8 cellular contexts compared by ENCODE assay signal in genomic region chrX:24493740-24494543, GRCh38. TPM values are rescaled to one million over a fixed set of nuclear protein-coding genes. Genes with fewer than 3 reads are reported as not detected.
DNase-seq lines count a peak whose midpoint lies in the region; FAIRE-seq and TF ChIP-seq lines count a peak whose summit lies in the region.

No MANE protein-coding gene starts in this region.

- H4K20me1 ChIP-seq in H1 (replicated peaks in 1 of 2; ENCODE audit: control insufficient read depth in 1 of 2, insufficient read depth in 2 of 2, low read length in 2 of 2), result no peaks in the 10 kb centered on the region
- peaks cover 24% of the 10 kb centered on the region for H4K20me1 ChIP-seq in neural progenitor cell (ENCODE audit: low read depth)

- no peak for FAIRE-seq in H1 (lab: Jason Lieb, UNC)

- DNase-seq in DMS53 (lab: John Stamatoyannopoulos, UW), result peak; percentile 44
- no peak for DNase-seq in DMS53 treated with DMSO at 0.1 percent for 48 hours (lab: John Stamatoyannopoulos, UW; ENCODE audit: unreplicated experiment)
- peak; percentile 5 for DNase-seq in NCI-H2196 (lab: John Stamatoyannopoulos, UW; ENCODE audit: unreplicated experiment)
- DNase-seq in H1 (ENCODE audit: low read depth in 1 of 2, low spot score in 2 of 2), result no peak
- DNase-seq in neural progenitor cell (ENCODE audit: low spot score), result no peak
- no peak for DNase-seq in T1000 (lab: John Stamatoyannopoulos, UW)
- DNase-seq in HT-29 (ENCODE audit: low spot score), result no peak
- no peak for DNase-seq in Calu3

- H3K9me3 Mint-ChIP-seq in neural progenitor cell (peaks cover 2% of the 10 kb centered on the region), Calu3 (ENCODE audit: low read depth, unreplicated experiment) (no peaks in the 10 kb centered on the region)

- no peak for TF ChIP-seq CTCF in H1 (IDR thresholded peaks at IDR 0.05; ENCODE audit: control extremely low read depth in 1 of 3, insufficient read depth in 1 of 3, low read depth in 1 of 3, low read length in 3 of 3)
- no peak for TF ChIP-seq CTCF in neural progenitor cell (IDR thresholded peaks at IDR 0.05)
- TF ChIP-seq CTCF in Calu3 (IDR thresholded peaks at IDR 0.05; ENCODE audit: unreplicated experiment), result no peak

- no peak overlapping the region for H3K27ac ChIP-seq in H1 (ENCODE audit: low read depth, low read length)
- H3K27ac ChIP-seq in neural progenitor cell, result no peak overlapping the region

- H3K27ac Mint-ChIP-seq in neural progenitor cell, result no peak overlapping the region
- H3K27ac Mint-ChIP-seq in Calu3 (ENCODE audit: unreplicated experiment), result no peak overlapping the region

- H3K4me3 ChIP-seq in H1 (ENCODE audit: extremely low read depth in 1 of 4, insufficient read depth in 2 of 4, low read depth in 3 of 4, low read length in 4 of 4) (no peak overlapping the region), neural progenitor cell (no peak overlapping the region)

- H3K36me3 ChIP-seq in H1 (ENCODE audit: control insufficient read depth in 2 of 4, insufficient read depth in 4 of 4, low read length in 3 of 4), result no peaks in the 10 kb centered on the region
- H3K36me3 ChIP-seq in neural progenitor cell, result no peaks in the 10 kb centered on the region

- H2BK20ac ChIP-seq in H1 (ENCODE audit: low read length), result 0 out of 2 replicates have a peak overlapping the region, but pooled peaks have one; percentile 3

- CTCF ChIA-PET in H1 (lab: Charles Lee; ENCODE audit: partially characterized antibody), result interaction anchor here (0.9 to 1.1 kb wide), 2 partner anchors 93 to 98 kb away, joined by 3 to 4 read pairs; no protein-coding TSS in a partner anchor
- CTCF ChIA-PET in Calu3 (lab: Charles Lee), result interaction anchor here (1.0 to 1.6 kb wide), 4 partner anchors 15 to 98 kb away, joined by 3 to 8 read pairs (median 3); partner anchors contain the start of gene PDK3

- H3K9ac ChIP-seq in H1 (replicated peaks in 1 of 4; ENCODE audit: extremely low read depth in 1 of 4, low read depth in 3 of 4, low read length in 3 of 4) (no peak overlapping the region), neural progenitor cell (no peak overlapping the region)

- H3K36me3 Mint-ChIP-seq in neural progenitor cell (peaks cover 10% of the 10 kb centered on the region), Calu3 (ENCODE audit: insufficient read depth, unreplicated experiment) (no peaks in the 10 kb centered on the region)

- H3K23ac ChIP-seq in H1 (ENCODE audit: insufficient read length), result no peak overlapping the region

- H3F3A ChIP-seq in neural progenitor cell (ENCODE audit: low read depth), result peaks cover 14% of the 10 kb centered on the region

- peaks cover 0 to 9% (median 4%) of the 10 kb centered on the region in 4 experiments; a peak in 6 of 7 replicates for H3K4me1 ChIP-seq in H1 (replicated peaks in 1 of 4; ENCODE audit: control insufficient read depth in 3 of 4, insufficient read depth in 4 of 4, low read length in 3 of 4)
- H3K4me1 ChIP-seq in neural progenitor cell, result peaks cover 10% of the 10 kb centered on the region

- H3K9me3 ChIP-seq in H1 (ENCODE audit: insufficient read depth in 2 of 2, low read depth in 1 of 2, low read length in 1 of 2) (no peaks in the 10 kb centered on the region), neural progenitor cell (ENCODE audit: low read depth) (no peaks in the 10 kb centered on the region)

- no peak for TF ChIP-seq RAD21 in H1 (IDR thresholded peaks at IDR 0.05 in 1 of 2, conservative IDR thresholded peaks at IDR 0.05 in 1 of 2; ENCODE audit: low read depth in 2 of 2, low read length in 2 of 2)

- no peak overlapping the region for H3K4ac ChIP-seq in H1 (replicated peaks; ENCODE audit: insufficient read length, low read depth, low read length)

- no peaks in the 10 kb centered on the region for H3K23me2 ChIP-seq in H1 (ENCODE audit: low read depth, low read length)

- H3K4me2 ChIP-seq in H1 (ENCODE audit: insufficient read depth in 1 of 2, low read depth in 2 of 2, low read length in 2 of 2), result 0 out of 4 replicates have a peak overlapping the region, but pooled peaks of 1 of the 2 experiments have one; percentile 10
- peak overlapping the region; percentile 1 for H3K4me2 ChIP-seq in neural progenitor cell

- peak overlapping the region; percentile 12; the same call in 1 of the 2 replicates for H2BK5ac ChIP-seq in H1 (ENCODE audit: low read depth, low read length)

- H3K79me2 ChIP-seq in H1 (ENCODE audit: control insufficient read depth in 1 of 2, insufficient read depth in 2 of 2, low read length in 2 of 2) (no peaks in the 10 kb centered on the region), neural progenitor cell (ENCODE audit: low read depth) (no peaks in the 10 kb centered on the region)

- H2AK5ac ChIP-seq in H1 (ENCODE audit: low read depth, low read length), result no peak overlapping the region

- H3K4me1 Mint-ChIP-seq in neural progenitor cell (peaks cover 23% of the 10 kb centered on the region), Calu3 (ENCODE audit: low read depth, unreplicated experiment) (peaks cover 16% of the 10 kb centered on the region)

- H4K5ac ChIP-seq in H1 (ENCODE audit: insufficient read length, low read depth, low read length), result peak overlapping the region; percentile 80

- no peak overlapping the region for H2BK120ac ChIP-seq in H1 (replicated peaks; ENCODE audit: low read depth, low read length)

- H3K4me3 Mint-ChIP-seq in neural progenitor cell (no peak overlapping the region), Calu3 (ENCODE audit: low read depth, unreplicated experiment) (no peak overlapping the region)

- no peaks in the 10 kb centered on the region for H3K27me3 Mint-ChIP-seq in neural progenitor cell (ENCODE audit: insufficient read depth, low read depth)
- H3K27me3 Mint-ChIP-seq in Calu3 (ENCODE audit: unreplicated experiment), result no peaks in the 10 kb centered on the region

- WGBS in H1 (ENCODE audit: extremely low coverage in 1 of 2, insufficient coverage in 1 of 2, insufficient read length in 1 of 2, insufficient replicate concordance in 2 of 2, low coverage in 1 of 2, low lambda C conversion rate in 2 of 2, missing lambda C conversion rate in 1 of 2), 2 experiments, result 51% methylated on average over 6 of the region's 6 CpGs; no CpG with 5 or more reads in 1 of the 2 experiments

- intact Hi-C loops in Calu3 (cut with micrococcal nuclease; ENCODE audit: unreplicated experiment), result no loop called here

- no peak for TF ChIP-seq POLR2A in H1 (IDR thresholded peaks at IDR 0.05; ENCODE audit: control extremely low read depth in 1 of 2, low read depth in 2 of 2, low read length in 2 of 2)

- no peaks in the 10 kb centered on the region for H3K79me1 ChIP-seq in H1 (ENCODE audit: low read depth, low read length)

- POLR2A ChIA-PET in H1 (lab: Charles Lee; ENCODE audit: partially characterized antibody), result interaction anchor here (1.0 to 1.1 kb wide), 2 partner anchors 29 to 124 kb away, joined by 3 read pairs; partner anchors contain the start of gene PDK3

- H2BK15ac ChIP-seq in H1 (ENCODE audit: low read length), result no peak overlapping the region

- H4K8ac ChIP-seq in H1 (ENCODE audit: extremely low read depth, insufficient read depth, low read length), result no peak overlapping the region

- H3K18ac ChIP-seq in H1 (ENCODE audit: extremely low read depth, low read length), result peak overlapping the region; percentile 71; the same call in 1 of the 2 replicates

- no peak overlapping the region for H3K56ac ChIP-seq in H1 (replicated peaks; ENCODE audit: insufficient read length, low read depth, low read length)

- H2AFZ ChIP-seq in H1 (ENCODE audit: low read length) (no peak overlapping the region), neural progenitor cell (replicated peaks) (no peak overlapping the region)

- H2BK12ac ChIP-seq in H1 (ENCODE audit: low read depth, low read length), result peak overlapping the region; percentile 35; the same call in 1 of the 2 replicates

- H3K14ac ChIP-seq in H1 (ENCODE audit: insufficient read length), result no peak overlapping the region

- TF ChIP-seq EP300 in H1 (IDR thresholded peaks at IDR 0.05; ENCODE audit: borderline replicate concordance in 1 of 2, low read depth in 2 of 2, low read length in 2 of 2), result no peak

- peak overlapping the region; percentile 50 for H4K91ac ChIP-seq in H1 (replicated peaks; ENCODE audit: insufficient read length, low read length)

- no TSS peak for BruUV-seq in Calu3 (replicated peaks; lab: Mats Ljungman, UMichigan)

- H3K27me3 ChIP-seq in H1 (replicated peaks in 1 of 4; ENCODE audit: control insufficient read depth in 3 of 4, extremely low read depth in 1 of 4, insufficient read depth in 3 of 4, low read length in 3 of 4) (no peaks in the 10 kb centered on the region), neural progenitor cell (no peaks in the 10 kb centered on the region)

TF ChIP-seq in H1, 55 proteins besides CTCF, POLR2A, EP300 and RAD21 (continues in another document):
- TF ChIP-seq GABPA (IDR thresholded peaks at IDR 0.05; ENCODE audit: borderline replicate concordance, insufficient read depth, low read length) (no peak), CREB1 (IDR thresholded peaks at IDR 0.05) (no peak), CHD1 (IDR thresholded peaks at IDR 0.05; ENCODE audit: low read depth, low read length) (no peak), POLR2AphosphoS5 (IDR thresholded peaks at IDR 0.05; ENCODE audit: low read depth, low read length) (no peak), NRF1 (IDR thresholded peaks at IDR 0.05; ENCODE audit: low read depth, low read length) (no peak), ASH2L (IDR thresholded peaks at IDR 0.05; ENCODE audit: low read length) (no peak), MAX (IDR thresholded peaks at IDR 0.05) (no peak), HDAC6 (IDR thresholded peaks at IDR 0.05; ENCODE audit: low read depth, low read length) (no peak), EZH2 (IDR thresholded peaks at IDR 0.05; ENCODE audit: low read depth, low read length, severe bottlenecking) (no peak), RBBP5 (IDR thresholded peaks at IDR 0.05; ENCODE audit: borderline replicate concordance, low read depth, low read length) (no peak), GTF2F1 (IDR thresholded peaks at IDR 0.05; ENCODE audit: borderline replicate concordance, low read depth, low read length) (no peak)

RNA-seq across cellular contexts. Expression of gene PDK3, which starts 28.9 kb away (rescaled TPM):
- total RNA-seq in H1 (2021; fragmentation: NEBNext Ultra II Directional; extraction: Animal tissue kit (Norgen Biotek cat#: 25700)), result 24.8 and 25.5 TPM in 2 replicates
- 17.4 and 22.5 TPM in 2 replicates for polyA plus RNA-seq in H1 (2011; rRNA removed)
- polyA plus RNA-seq in H1 (2011; cell fraction: cytosol; rRNA removed), result 19.3 TPM
- 11.9 TPM for polyA plus RNA-seq in H1 (2011; cell fraction: nucleus; rRNA removed)
- polyA plus RNA-seq in H1 (2012, experiment 1 of 2), result 9.6 to 12.1 TPM (median 12.0 TPM) in 4 replicates
- polyA plus RNA-seq in H1 (2012, experiment 2 of 2), result 10.8 TPM
- 11.2 TPM for polyA plus RNA-seq in H1 (2013, experiment 1 of 2)
- polyA plus RNA-seq in H1 (2013, experiment 2 of 2), result 11.7 TPM
- 50.4 and 75.6 TPM in 2 replicates for polyA minus RNA-seq in H1 (2011; rRNA and poly(A)+ RNA removed)
- 25.6 TPM for polyA minus RNA-seq in H1 (2011; cell fraction: cytosol; rRNA and poly(A)+ RNA removed)
- polyA minus RNA-seq in H1 (2011; cell fraction: nucleus; rRNA and poly(A)+ RNA removed), result 26.0 TPM
- total RNA-seq in neural progenitor cell (ENCODE audit: low replicate concordance) (50.3 and 100 TPM in 2 replicates), Calu3 (2022) (10.7 and 13.7 TPM in 2 replicates)
- 2.0 and 2.1 TPM in 2 replicates for total RNA-seq in HT-29 (2014; rRNA removed; shearing (Covaris generic))

Comparison
In these comparisons a context has a peak if more than half of its experiments do, and no peak if none do; other contexts are left out.
1. DNase-seq: peak in DMS53 (single experiment) and NCI-H2196 (single experiment); none in DMS53 treated with DMSO at 0.1 percent for 48 hours (single experiment), H1 (0 of 2), neural progenitor cell (single experiment), T1000 (single experiment), HT-29 (single experiment) and Calu3 (single experiment).